Comparison of ENCODE assay signal across 19 cellular contexts in genomic region chr15:96031426-96031825, GRCh38.
DNase-seq lines count a peak whose midpoint lies in the region; ATAC-seq, FAIRE-seq and TF ChIP-seq lines count a peak whose summit lies in the region.
"Had no signal": no experiment of that assay in that cellular context is flagged by ENCODE, and none has a peak within 500 bp of the region (broad histone marks: within the 10 kb centered on the region; RNA-seq: fewer than 3 reads in every experiment).

No MANE protein-coding gene starts in this region.

- H3K27me3 ChIP-seq in Caco-2 (replicated peaks; ENCODE audit: control insufficient read depth, insufficient read depth, low read length), result no peaks in the 10 kb centered on the region
- no peaks in the 10 kb centered on the region for H3K27me3 ChIP-seq in K562 (ENCODE audit: control insufficient read depth in 2 of 2, insufficient read depth in 2 of 2, low read length in 2 of 2)

- TF ChIP-seq CTCF in Caco-2 (IDR thresholded peaks at IDR 0.05; ENCODE audit: insufficient read depth in 1 of 2, low read depth in 1 of 2, low read length in 1 of 2, severe bottlenecking in 1 of 2, unreplicated experiment in 1 of 2) (no peak), K562 (IDR thresholded peaks at IDR 0.05 in 2 of 3, conservative IDR thresholded peaks at IDR 0.05 in 1 of 3; ENCODE audit: insufficient read depth in 2 of 3, low read depth in 1 of 3, low read length in 3 of 3) (no peak), natural killer cell (IDR thresholded peaks at IDR 0.05) (no peak)

- peak overlapping the region; percentile 13 for H3K4me3 Mint-ChIP-seq in Caco-2 (ENCODE audit: unreplicated experiment)
- H3K4me3 Mint-ChIP-seq in natural killer cell, result no peak overlapping the region
- H3K4me3 Mint-ChIP-seq: CD14-positive monocyte; CD8-positive, alpha-beta T cell had no signal

- CTCF ChIA-PET in Caco-2 (lab: Charles Lee), result no interaction called here
- CTCF ChIA-PET in K562 (lab: Yijun Ruan, JAX; ENCODE audit: low intra/inter-chr PET ratio), result no interaction called here

- no peak for TF ChIP-seq POLR2A in K562 (conservative IDR thresholded peaks at IDR 0.05)

- peak; percentile 58 for ATAC-seq in GM19395 (IDR thresholded peaks at IDR 0.05; ENCODE audit: unreplicated experiment)
- peak; percentile 55 for ATAC-seq in HG02885 (IDR thresholded peaks at IDR 0.05; ENCODE audit: poor library complexity, unreplicated experiment)
- no peak for ATAC-seq in K562
- ATAC-seq in GM21381 (IDR thresholded peaks at IDR 0.05; ENCODE audit: unreplicated experiment), result no peak
- ATAC-seq in natural killer cell, result no peak
- no peak for ATAC-seq in left ventricle myocardium superior
- ATAC-seq: CD8-positive, alpha-beta T cell had no signal

- no peaks in the 10 kb centered on the region for H3K27me3 Mint-ChIP-seq in Caco-2 (ENCODE audit: insufficient read depth, unreplicated experiment)
- peaks cover 39 to 63% of the 10 kb centered on the region in 2 donors for H3K27me3 Mint-ChIP-seq in natural killer cell (ENCODE audit: low read depth in 2 of 2)

- TF ChIP-seq RAD21 in K562 (CRISPR knock-in tag; conservative IDR thresholded peaks at IDR 0.05 in 1 of 2, IDR thresholded peaks at IDR 0.05 in 1 of 2), result no peak

- H4K20me1 ChIP-seq in K562 (replicated peaks; ENCODE audit: control insufficient read depth, insufficient read depth, low read length), result no peaks in the 10 kb centered on the region

- FAIRE-seq in K562 (lab: Jason Lieb, UNC), result no peak
- FAIRE-seq: GM18507, H1 had no signal

- peak overlapping the region; percentile 63 for H2AFZ ChIP-seq in K562 (ENCODE audit: low read depth, low read length)

- H3K4me3 ChIP-seq in Caco-2 (ENCODE audit: low read depth, low read length) (no peak overlapping the region), K562 (no peak overlapping the region)
- H3K4me3 ChIP-seq: HAP-1 had no signal

- DNase-seq in Caco-2 (no peak), K562 (ENCODE audit: extremely low read depth in 1 of 4, low spot score in 3 of 4) (no peak), natural killer cell (no peak), NCI-H446 (lab: John Stamatoyannopoulos, UW) (no peak), left ventricle myocardium superior (no peak)
- DNase-seq: CD8-positive, alpha-beta T cell; COR-L47; DND-41; GDM1; Kasumi-1; KBM-7 had no signal

- peaks cover 12% of the 10 kb centered on the region for H3K9me3 Mint-ChIP-seq in Caco-2 (ENCODE audit: unreplicated experiment)
- no peaks in the 10 kb centered on the region for H3K9me3 Mint-ChIP-seq in natural killer cell
- H3K9me3 Mint-ChIP-seq: CD8-positive, alpha-beta T cell had no signal

- WGBS in K562 (ENCODE audit: insufficient coverage, low coverage, missing lambda C conversion rate), result 44% methylated on average over 3 of the region's 3 CpGs

- H3K36me3 ChIP-seq in Caco-2 (ENCODE audit: control insufficient read depth, insufficient read depth, low read length), result no peaks in the 10 kb centered on the region
- no peaks in the 10 kb centered on the region for H3K36me3 ChIP-seq in K562 (ENCODE audit: control insufficient read depth, insufficient read depth, low read length)
- H3K36me3 ChIP-seq: HAP-1 had no signal

- H3K4me2 ChIP-seq in K562 (ENCODE audit: insufficient read depth, low read length), result no peak overlapping the region

- TF ChIP-seq EP300 in K562 (IDR thresholded peaks at IDR 0.05; ENCODE audit: low read length), result no peak

- H3K9ac ChIP-seq in K562 (ENCODE audit: insufficient read depth in 1 of 2, low read depth in 2 of 2, low read length in 2 of 2), result no peak overlapping the region

- H3K9me1 ChIP-seq in K562 (ENCODE audit: control insufficient read depth, insufficient read depth, low read length), result no peaks in the 10 kb centered on the region

- H3K4me1 Mint-ChIP-seq in Caco-2 (ENCODE audit: low read depth, unreplicated experiment) (peaks cover 22% of the 10 kb centered on the region), natural killer cell (peaks cover 1 to 9% of the 10 kb centered on the region in 2 donors)
- H3K4me1 Mint-ChIP-seq: CD14-positive monocyte had no signal

- H3K4me1 ChIP-seq in Caco-2 (peaks cover 24% of the 10 kb centered on the region), K562 (replicated peaks in 1 of 2; ENCODE audit: control insufficient read depth in 2 of 2, insufficient read depth in 2 of 2, low read length in 2 of 2) (0 out of 5 replicates have a peak, but pooled peaks cover 0 to 9% of the 10 kb centered on the region in 2 experiments)

- intact Hi-C loops in Caco-2 (cut with micrococcal nuclease; ENCODE audit: unreplicated experiment), result no loop called here
- intact Hi-C loops in K562 (cut with micrococcal nuclease), result no loop called here
- intact Hi-C loops in natural killer cell (cut with micrococcal nuclease), result no loop called here
- intact Hi-C loops in left ventricle myocardium superior (cut with micrococcal nuclease), result no loop called here

- POLR2A ChIA-PET in Caco-2 (lab: Charles Lee), result no interaction called here
- POLR2A ChIA-PET in K562 (lab: Yijun Ruan, JAX), result no interaction called here

- H3K9me3 ChIP-seq in Caco-2, result no peaks in the 10 kb centered on the region
- no peaks in the 10 kb centered on the region for H3K9me3 ChIP-seq in K562 (replicated peaks; ENCODE audit: control insufficient read depth, insufficient read depth, low read depth, low read length)
- H3K9me3 ChIP-seq: HAP-1 had no signal

- no TSS peak for BruUV-seq in Caco-2 (replicated peaks; lab: Mats Ljungman, UMichigan)
- BruUV-seq in K562 (replicated peaks; lab: Mats Ljungman, UMichigan), result no TSS peak

- no peak overlapping the region for H3K27ac ChIP-seq in K562 (ENCODE audit: extremely low read depth, low read depth, low read length)
- H3K27ac ChIP-seq: 22Rv1 had no signal

- in situ Hi-C loops in K562 (cut with MboI), result no loop called here

- H3K27ac Mint-ChIP-seq in Caco-2 (ENCODE audit: unreplicated experiment) (peak overlapping the region; percentile 43), natural killer cell (no peak overlapping the region)
- H3K27ac Mint-ChIP-seq: CD14-positive monocyte; CD8-positive, alpha-beta T cell had no signal

- H3K79me2 ChIP-seq in K562 (ENCODE audit: control insufficient read depth, insufficient read depth, low read length), result no peaks in the 10 kb centered on the region

- H3K36me3 Mint-ChIP-seq in Caco-2 (ENCODE audit: insufficient read depth, unreplicated experiment) (no peaks in the 10 kb centered on the region), natural killer cell (no peaks in the 10 kb centered on the region)
- H3K36me3 Mint-ChIP-seq: CD14-positive monocyte; CD8-positive, alpha-beta T cell had no signal

TF ChIP-seq in K562, 482 proteins besides CTCF, POLR2A, EP300 and RAD21 (continues in another document):
- no peak for TF ChIP-seq ZKSCAN3 (CRISPR knock-in tag; IDR thresholded peaks at IDR 0.05)
- TF ChIP-seq KDM5B (IDR thresholded peaks at IDR 0.05; ENCODE audit: insufficient replicate concordance, low read depth, low read length), result no peak
- no peak for TF ChIP-seq SIN3A (IDR thresholded peaks at IDR 0.05; ENCODE audit: borderline replicate concordance in 2 of 2, control insufficient read depth in 1 of 2, low read depth in 2 of 2, low read length in 2 of 2)
- TF ChIP-seq SP2 (IDR thresholded peaks at IDR 0.05; ENCODE audit: extremely low read depth, low read depth, low read length, poor library complexity, severe bottlenecking), result no peak

Comparison
In these comparisons a context has a peak if more than half of its experiments do, and no peak if none do; other contexts are left out.
1. ATAC-seq: peak in GM19395 (single experiment) and HG02885 (single experiment); none in K562 (single experiment), GM21381 (single experiment), natural killer cell (0 of 3) and left ventricle myocardium superior (single experiment).